In the genomic region with DNA sequence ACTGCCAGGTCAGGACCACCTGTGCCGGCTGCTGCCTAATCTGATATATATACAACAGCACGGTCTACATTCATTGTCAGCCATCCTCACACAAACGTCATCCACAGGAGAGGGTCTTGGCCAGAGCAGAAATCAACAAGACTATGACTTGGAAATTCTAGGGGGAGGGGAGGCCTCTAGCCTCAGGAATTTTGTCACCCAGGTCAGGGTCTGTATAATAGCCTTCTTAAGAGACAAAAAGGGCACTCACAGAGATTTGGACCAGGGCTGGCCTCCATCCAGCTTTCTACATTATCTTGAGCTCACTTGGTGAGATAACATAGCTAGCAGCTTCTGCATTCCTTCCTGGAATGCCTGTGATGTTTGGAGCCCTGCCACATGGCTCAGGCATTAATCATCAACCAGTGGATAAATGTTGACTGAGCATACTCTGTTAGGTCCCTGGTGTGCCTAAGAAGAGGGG, we compare ENCODE assay signal across 9 cellular contexts. TPM values are rescaled to one million over a fixed set of nuclear protein-coding genes. Genes with fewer than 3 reads are reported as not detected.
A peak's percentile ranks its signal among the peaks of the same experiment; 100 is the strongest.
DNase-seq lines count a peak whose midpoint lies in the region; ATAC-seq, FAIRE-seq and TF ChIP-seq lines count a peak whose summit lies in the region.
"Had no signal": no experiment of that assay in that cellular context is flagged by ENCODE, and none has a peak within 500 bp of the region (broad histone marks: within the 10 kb centered on the region; RNA-seq: fewer than 3 reads in every experiment).

No MANE protein-coding gene starts in this region.

- H3K36me3 Mint-ChIP-seq in activated T-helper 2 cell treated with anti-CD3 and anti-CD28 coated beads, Interferon-gamma antibody, Interleukin-2, Interleukin-4, amounts not matched to agents 10 μg/mL and 5 μg/mL and 100 μg/mL, durations not matched to agents 14 hours and 24 hours and 36 hours (ENCODE audit: low read depth), result no peaks in the 10 kb centered on the region

- peaks cover 0 to 5% (median 0%) of the 10 kb centered on the region in 11 donors for H3K9me3 ChIP-seq in heart right ventricle

- TF ChIP-seq POLR2A in H54 (IDR thresholded peaks at IDR 0.05; ENCODE audit: low read depth, low read length), result no peak

- DNase-seq in H54 (ENCODE audit: insufficient read length, low spot score) (peak; percentile 29), heart right ventricle (peak; percentile 63 to 81), skeletal muscle cell (ENCODE audit: low read depth) (peak; percentile 70), NCI-H1417 (lab: John Stamatoyannopoulos, UW) (no peak)
- no peak for DNase-seq in activated T-helper 2 cell treated with anti-CD3 and anti-CD28 coated beads, Interferon-gamma antibody, Interleukin-2, Interleukin-4, amounts not matched to agents 10 μg/mL and 5 μg/mL and 100 μg/mL, durations not matched to agents 14 hours and 24 hours and 36 hours (ENCODE audit: low spot score)
- DNase-seq: stimulated activated CD4-positive, alpha-beta T cell treated with anti-CD3 and anti-CD28 coated beads, Interleukin-1b, Interleukin-23, amount 100 ng/mL, for 48 hours had no signal

- H3K27ac ChIP-seq in VCaP (peak overlapping the region; percentile 44; the same call in 1 of the 2 replicates), heart right ventricle (peak overlapping the region in 5 of 10 donors; percentile 46 to 75 (median 72))

- no peaks in the 10 kb centered on the region for H3K36me3 ChIP-seq in heart right ventricle

- no peaks in the 10 kb centered on the region for H3K9me3 Mint-ChIP-seq in activated T-helper 2 cell treated with anti-CD3 and anti-CD28 coated beads, Interferon-gamma antibody, Interleukin-2, Interleukin-4, amounts not matched to agents 10 μg/mL and 5 μg/mL and 100 μg/mL, durations not matched to agents 14 hours and 24 hours and 36 hours

- FAIRE-seq in H54 (lab: Jason Lieb, UNC), result peak; percentile 69

- no peaks in the 10 kb centered on the region for H3K4me1 Mint-ChIP-seq in activated T-helper 2 cell treated with anti-CD3 and anti-CD28 coated beads, Interferon-gamma antibody, Interleukin-2, Interleukin-4, amounts not matched to agents 10 μg/mL and 5 μg/mL and 100 μg/mL, durations not matched to agents 14 hours and 24 hours and 36 hours (ENCODE audit: low read depth)

- H3K27me3 Mint-ChIP-seq in activated T-helper 2 cell treated with anti-CD3 and anti-CD28 coated beads, Interferon-gamma antibody, Interleukin-2, Interleukin-4, amounts not matched to agents 10 μg/mL and 5 μg/mL and 100 μg/mL, durations not matched to agents 14 hours and 24 hours and 36 hours (ENCODE audit: low read depth), result peaks cover 11% of the 10 kb centered on the region

- H3K4me1 ChIP-seq in heart right ventricle, result peaks cover 0 to 37% (median 16%) of the 10 kb centered on the region in 9 donors

- H3K4me3 ChIP-seq in heart right ventricle, result no peak overlapping the region
- H3K4me3 ChIP-seq in skeletal muscle cell (ENCODE audit: low read depth, low read length), result no peak overlapping the region

- WGBS in heart right ventricle, 2 donors, result 12 to 24% methylated on average over 3 of the region's 3 CpGs

- no peak overlapping the region for H3K4me3 Mint-ChIP-seq in activated T-helper 2 cell treated with anti-CD3 and anti-CD28 coated beads, Interferon-gamma antibody, Interleukin-2, Interleukin-4, amounts not matched to agents 10 μg/mL and 5 μg/mL and 100 μg/mL, durations not matched to agents 14 hours and 24 hours and 36 hours (ENCODE audit: low read depth)

- peak; percentile 79 to 95 (median 91) for ATAC-seq in heart right ventricle
- ATAC-seq in GM21786 (IDR thresholded peaks at IDR 0.05; ENCODE audit: unreplicated experiment), result no peak
- ATAC-seq in HG03469 (IDR thresholded peaks at IDR 0.05; ENCODE audit: unreplicated experiment), result no peak

- TF ChIP-seq CTCF in VCaP (conservative IDR thresholded peaks at IDR 0.05), result no peak
- TF ChIP-seq CTCF in heart right ventricle (IDR thresholded peaks at IDR 0.05), result no peak

- no peak overlapping the region for H3K27ac Mint-ChIP-seq in activated T-helper 2 cell treated with anti-CD3 and anti-CD28 coated beads, Interferon-gamma antibody, Interleukin-2, Interleukin-4, amounts not matched to agents 10 μg/mL and 5 μg/mL and 100 μg/mL, durations not matched to agents 14 hours and 24 hours and 36 hours

- no peaks in the 10 kb centered on the region for H3K27me3 ChIP-seq in heart right ventricle

- intact Hi-C loops in heart right ventricle (cut with DNase I), result loop anchor here in 4 of 10 donors (5.0 to 10.0 kb wide), 4 partner anchors 44 to 106 kb away; a partner anchor contains a TSS
- intact Hi-C loops in activated T-helper 2 cell treated with anti-CD3 and anti-CD28 coated beads, Interferon-gamma antibody, Interleukin-2, Interleukin-4, amounts not matched to agents 10 μg/mL and 5 μg/mL and 100 μg/mL, durations not matched to agents 14 hours and 24 hours and 36 hours (cut with micrococcal nuclease), result no loop called here

RNA-seq across cellular contexts. Expression of a gene that starts 50.4 kb away (rescaled TPM):
- 10 to 100 TPM; 44.5 to 68.9 (median 58.9) TPM for total RNA-seq in heart right ventricle
- 10 to 100 TPM; 49.7 to 74.1 TPM for polyA plus RNA-seq in heart right ventricle
- total RNA-seq in activated T-helper 2 cell treated with anti-CD3 and anti-CD28 coated beads, Interferon-gamma antibody, Interleukin-2, Interleukin-4, amounts not matched to agents 10 μg/mL and 5 μg/mL and 100 μg/mL, durations not matched to agents 14 hours and 24 hours and 36 hours, result 7.0 and 7.5 TPM in 2 replicates

Comparison
In these comparisons a context has a peak if more than half of its experiments do, and no peak if none do; other contexts are left out.
1. DNase-seq: peak in H54 (single experiment), heart right ventricle (2 of 2) and skeletal muscle cell (single experiment); none in NCI-H1417 (0 of 3) and activated T-helper 2 cell treated with anti-CD3 and anti-CD28 coated beads, Interferon-gamma antibody, Interleukin-2, Interleukin-4, amounts not matched to agents 10 μg/mL and 5 μg/mL and 100 μg/mL, durations not matched to agents 14 hours and 24 hours and 36 hours (single experiment).
2. ATAC-seq: peak in heart right ventricle (8 of 8); none in GM21786 (single experiment) and HG03469 (single experiment).